In genomic region chr13:113491418-113491883, GRCh38 we compare ENCODE assay signal across 8 cellular contexts. TPM values are rescaled to one million over a fixed set of nuclear protein-coding genes. Genes with fewer than 3 reads are reported as not detected.
DNase-seq lines count a peak whose midpoint lies in the region; ATAC-seq, FAIRE-seq and TF ChIP-seq lines count a peak whose summit lies in the region.

No MANE protein-coding gene starts in this region.

- no peaks in the 10 kb centered on the region for H3K9me3 ChIP-seq in RWPE2 (ENCODE audit: severe bottlenecking)
- no peaks in the 10 kb centered on the region for H3K9me3 ChIP-seq in H1 (ENCODE audit: insufficient read depth in 2 of 2, low read depth in 1 of 2, low read length in 1 of 2)
- no peaks in the 10 kb centered on the region for H3K9me3 ChIP-seq in mucosa of stomach (ENCODE audit: control insufficient read depth, low read length)

- peak overlapping the region; percentile 3 for H4K5ac ChIP-seq in H1 (ENCODE audit: insufficient read length, low read depth, low read length)

- H3K36me3 Mint-ChIP-seq in activated CD4-positive, alpha-beta T cell treated with anti-CD3 and anti-CD28 coated beads for 36 hours (ENCODE audit: low read depth) = peaks cover 22% of the 10 kb centered on the region

- H2BK120ac ChIP-seq in H1 (replicated peaks; ENCODE audit: low read depth, low read length) = no peak overlapping the region

- no peak for TF ChIP-seq RAD21 in H1 (IDR thresholded peaks at IDR 0.05 in 1 of 2, conservative IDR thresholded peaks at IDR 0.05 in 1 of 2; ENCODE audit: low read depth in 2 of 2, low read length in 2 of 2)

- no peak overlapping the region for H3K14ac ChIP-seq in H1 (ENCODE audit: insufficient read length)

- no peak overlapping the region; the same call in 1 of the 2 replicates for H3K18ac ChIP-seq in H1 (ENCODE audit: extremely low read depth, low read length)

- H2BK5ac ChIP-seq in H1 (ENCODE audit: low read depth, low read length) = 0 out of 2 replicates have a peak overlapping the region, but pooled peaks have one; percentile 84

- TF ChIP-seq EP300 in H1 (IDR thresholded peaks at IDR 0.05; ENCODE audit: borderline replicate concordance in 1 of 2, low read depth in 2 of 2, low read length in 2 of 2) = no peak

- H3K4me3 ChIP-seq in RWPE2 (ENCODE audit: severe bottlenecking) (peak overlapping the region; percentile 87), H1 (ENCODE audit: extremely low read depth in 1 of 4, insufficient read depth in 2 of 4, low read depth in 3 of 4, low read length in 4 of 4) (peak overlapping the region; percentile 82 to 95 (median 91)), mucosa of stomach (ENCODE audit: low read length) (peak overlapping the region; percentile 71)

- H2BK20ac ChIP-seq in H1 (ENCODE audit: low read length) = peak overlapping the region; percentile 37; the same call in 1 of the 2 replicates

- H3K23me2 ChIP-seq in H1 (ENCODE audit: low read depth, low read length) = peaks cover 9% of the 10 kb centered on the region

- H2BK15ac ChIP-seq in H1 (ENCODE audit: low read length) = no peak overlapping the region

- POLR2A ChIA-PET in activated CD4-positive, alpha-beta T cell treated with anti-CD3 and anti-CD28 coated beads for 36 hours (lab: Charles Lee) = no interaction called here
- POLR2A ChIA-PET in H1 (lab: Charles Lee; ENCODE audit: partially characterized antibody) = no interaction called here

- 2% methylated on average over 17 of the region's 22 CpGs; no CpG with 5 or more reads in 1 of the 2 experiments for WGBS in H1 (ENCODE audit: extremely low coverage in 1 of 2, insufficient coverage in 1 of 2, insufficient read length in 1 of 2, insufficient replicate concordance in 2 of 2, low coverage in 1 of 2, low lambda C conversion rate in 2 of 2, missing lambda C conversion rate in 1 of 2), 2 experiments

- no peak overlapping the region for H3K56ac ChIP-seq in H1 (replicated peaks; ENCODE audit: insufficient read length, low read depth, low read length)

- no peak for FAIRE-seq in H1 (lab: Jason Lieb, UNC)

- H3K4me2 ChIP-seq in H1 (ENCODE audit: insufficient read depth in 1 of 2, low read depth in 2 of 2, low read length in 2 of 2) = peak overlapping the region; percentile 77 to 99

- H4K8ac ChIP-seq in H1 (ENCODE audit: extremely low read depth, insufficient read depth, low read length) = peak overlapping the region; percentile 90

- H3K4me1 Mint-ChIP-seq in activated CD4-positive, alpha-beta T cell treated with anti-CD3 and anti-CD28 coated beads for 36 hours = peaks cover 67% of the 10 kb centered on the region

- TF ChIP-seq CTCF in RWPE2 (IDR thresholded peaks at IDR 0.05; ENCODE audit: poor library complexity, severe bottlenecking) (no peak), H1 (IDR thresholded peaks at IDR 0.05; ENCODE audit: control extremely low read depth in 1 of 3, insufficient read depth in 1 of 3, low read depth in 1 of 3, low read length in 3 of 3) (no peak)

- peaks cover 23 to 68% of the 10 kb centered on the region in 2 experiments for H3K79me2 ChIP-seq in H1 (ENCODE audit: control insufficient read depth in 1 of 2, insufficient read depth in 2 of 2, low read length in 2 of 2)

- H3K9ac ChIP-seq in H1 (replicated peaks in 1 of 4; ENCODE audit: extremely low read depth in 1 of 4, low read depth in 3 of 4, low read length in 3 of 4) (peak overlapping the region in 3 of 4 experiments; percentile 35 to 96 (median 71); a peak in 4 of 7 replicates), mucosa of stomach (ENCODE audit: low read length) (peak overlapping the region; percentile 97)

- H2AFZ ChIP-seq in H1 (ENCODE audit: low read length) = no peak overlapping the region

- H3K23ac ChIP-seq in H1 (ENCODE audit: insufficient read length) = no peak overlapping the region

- no peaks in the 10 kb centered on the region for H3K9me3 Mint-ChIP-seq in activated CD4-positive, alpha-beta T cell treated with anti-CD3 and anti-CD28 coated beads for 36 hours (ENCODE audit: low read depth)

- H3K4me1 ChIP-seq in RWPE2 (ENCODE audit: insufficient read depth, poor library complexity, severe bottlenecking) = peaks cover 39% of the 10 kb centered on the region
- H3K4me1 ChIP-seq in H1 (replicated peaks in 1 of 4; ENCODE audit: control insufficient read depth in 3 of 4, insufficient read depth in 4 of 4, low read length in 3 of 4) = peaks cover 3 to 18% (median 12%) of the 10 kb centered on the region in 4 experiments
- peaks cover 31% of the 10 kb centered on the region for H3K4me1 ChIP-seq in mucosa of stomach (ENCODE audit: control insufficient read depth, insufficient read depth, low read length)

- H4K91ac ChIP-seq in H1 (replicated peaks; ENCODE audit: insufficient read length, low read length) = no peak overlapping the region

- H3K27ac ChIP-seq in RWPE2 (ENCODE audit: poor library complexity, severe bottlenecking) (peak overlapping the region; percentile 72), H1 (ENCODE audit: low read depth, low read length) (peak overlapping the region; percentile 55; the same call in 1 of the 2 replicates)

- H3K4me3 Mint-ChIP-seq in activated CD4-positive, alpha-beta T cell treated with anti-CD3 and anti-CD28 coated beads for 36 hours = peak overlapping the region; percentile 68

- H3K27ac Mint-ChIP-seq in activated CD4-positive, alpha-beta T cell treated with anti-CD3 and anti-CD28 coated beads for 36 hours = peak overlapping the region; percentile 47

- no peak for DNase-seq in activated CD4-positive, alpha-beta T cell treated with anti-CD3 and anti-CD28 coated beads for 36 hours
- no peak for DNase-seq in activated CD4-positive, alpha-beta T cell treated with anti-CD3 and anti-CD28 coated beads for 4 hours
- DNase-seq in RWPE2 (ENCODE audit: low spot score) (no peak), H1 (ENCODE audit: low read depth in 1 of 2, low spot score in 2 of 2) (peak in 1 of 2 experiments; percentile 70), cerebellum (ENCODE audit: low spot score) (no peak), foreskin melanocyte (no peak)

- no peak for TF ChIP-seq POLR2A in H1 (IDR thresholded peaks at IDR 0.05; ENCODE audit: control extremely low read depth in 1 of 2, low read depth in 2 of 2, low read length in 2 of 2)

- no peak overlapping the region for H2BK12ac ChIP-seq in H1 (ENCODE audit: low read depth, low read length)

- H4K20me1 ChIP-seq in H1 (replicated peaks in 1 of 2; ENCODE audit: control insufficient read depth in 1 of 2, insufficient read depth in 2 of 2, low read length in 2 of 2) = peaks cover 6 to 15% of the 10 kb centered on the region in 2 experiments

- ATAC-seq in activated CD4-positive, alpha-beta T cell treated with anti-CD3 and anti-CD28 coated beads for 36 hours = no peak
- peak; percentile 1; the same call in 1 of the 3 replicates for ATAC-seq in RWPE2 (ENCODE audit: low read depth)
- ATAC-seq in GM19467 (IDR thresholded peaks at IDR 0.05; ENCODE audit: unreplicated experiment) = no peak

- H3K4ac ChIP-seq in H1 (replicated peaks; ENCODE audit: insufficient read length, low read depth, low read length) = no peak overlapping the region

- H3K27me3 ChIP-seq in RWPE2 (ENCODE audit: insufficient read depth, poor library complexity, severe bottlenecking) (no peaks in the 10 kb centered on the region), H1 (replicated peaks in 1 of 4; ENCODE audit: control insufficient read depth in 3 of 4, extremely low read depth in 1 of 4, insufficient read depth in 3 of 4, low read length in 3 of 4) (no peaks in the 10 kb centered on the region), mucosa of stomach (ENCODE audit: control insufficient read depth, insufficient read depth, low read length) (no peaks in the 10 kb centered on the region)

- H3K36me3 ChIP-seq in RWPE2 (ENCODE audit: low read depth) (peaks cover 40% of the 10 kb centered on the region), H1 (ENCODE audit: control insufficient read depth in 2 of 4, insufficient read depth in 4 of 4, low read length in 3 of 4) (peaks cover 0 to 11% (median under 1%) of the 10 kb centered on the region in 4 experiments; a peak in 1 of 8 replicates), mucosa of stomach (ENCODE audit: control insufficient read depth, insufficient read depth, low read length) (no peaks in the 10 kb centered on the region)

- CTCF ChIA-PET in activated CD4-positive, alpha-beta T cell treated with anti-CD3 and anti-CD28 coated beads for 36 hours (lab: Charles Lee) = no interaction called here
- CTCF ChIA-PET in H1 (lab: Charles Lee; ENCODE audit: partially characterized antibody) = no interaction called here

- intact Hi-C loops in activated CD4-positive, alpha-beta T cell treated with anti-CD3 and anti-CD28 coated beads for 36 hours (cut with DNase I, micrococcal nuclease) = loop anchor here (1.0 to 10.0 kb wide), 7 partner anchors 91 to 907 kb away; partner anchors contain the start of genes CUL4A (in 1 of the 2), MCF2L (in 1 of the 2), PCID2 (in 1 of the 2) and RASA3 (in 1 of the 2)

- H3K79me1 ChIP-seq in H1 (ENCODE audit: low read depth, low read length) = peaks cover 19% of the 10 kb centered on the region

- H2AK5ac ChIP-seq in H1 (ENCODE audit: low read depth, low read length) = no peak overlapping the region

- no peaks in the 10 kb centered on the region for H3K27me3 Mint-ChIP-seq in activated CD4-positive, alpha-beta T cell treated with anti-CD3 and anti-CD28 coated beads for 36 hours

RNA-seq across cellular contexts. Expression of gene DCUN1D2, which starts 0.9 kb away (rescaled TPM):
- total RNA-seq in activated CD4-positive, alpha-beta T cell treated with anti-CD3 and anti-CD28 coated beads for 36 hours = 10 to 100 TPM; 12.1 to 15.3 TPM
- total RNA-seq in H1 (2021; fragmentation: NEBNext Ultra II Directional; extraction: Animal tissue kit (Norgen Biotek cat#: 25700)) = 35.2 and 35.3 TPM in 2 replicates
- 19.5 and 22.6 TPM in 2 replicates for polyA plus RNA-seq in H1 (2011; rRNA removed)
- polyA plus RNA-seq in H1 (2011; cell fraction: cytosol; rRNA removed) = 24.4 TPM
- polyA plus RNA-seq in H1 (2011; cell fraction: nucleus; rRNA removed) = 30.3 TPM
- 20.2 to 29.9 TPM (median 25.7 TPM) in 4 replicates for polyA plus RNA-seq in H1 (2012, experiment 1 of 2)
- 7.8 TPM for polyA plus RNA-seq in H1 (2012, experiment 2 of 2)
- polyA plus RNA-seq in H1 (2013, experiment 1 of 2) = 20.0 TPM
- polyA plus RNA-seq in H1 (2013, experiment 2 of 2) = 19.6 TPM
- 28.8 and 30.9 TPM in 2 replicates for polyA minus RNA-seq in H1 (2011; rRNA and poly(A)+ RNA removed)
- polyA minus RNA-seq in H1 (2011; cell fraction: cytosol; rRNA and poly(A)+ RNA removed) = 8.8 TPM
- 25.0 TPM for polyA minus RNA-seq in H1 (2011; cell fraction: nucleus; rRNA and poly(A)+ RNA removed)
- 44.5 TPM for total RNA-seq in cerebellum

RNA-seq across cellular contexts. Expression of gene ADPRHL1, which starts 38.2 kb away (rescaled TPM):
- total RNA-seq in activated CD4-positive, alpha-beta T cell treated with anti-CD3 and anti-CD28 coated beads for 36 hours = under 1 TPM; 0.25 to 0.49 TPM
- 1.7 and 2.0 TPM in 2 replicates for total RNA-seq in H1 (2021; fragmentation: NEBNext Ultra II Directional; extraction: Animal tissue kit (Norgen Biotek cat#: 25700))
- 0.74 and 1.3 TPM in 2 replicates for polyA plus RNA-seq in H1 (2011; rRNA removed)
- polyA plus RNA-seq in H1 (2011; cell fraction: cytosol; rRNA removed) = 1.0 TPM
- 1.5 TPM for polyA plus RNA-seq in H1 (2011; cell fraction: nucleus; rRNA removed)
- polyA plus RNA-seq in H1 (2012, experiment 1 of 2) = 0.77 to 1.4 TPM (median 1.2 TPM) in 4 replicates
- 0.49 TPM for polyA plus RNA-seq in H1 (2012, experiment 2 of 2)
- polyA plus RNA-seq in H1 (2013, experiment 1 of 2) = 0.75 TPM
- 0.52 TPM for polyA plus RNA-seq in H1 (2013, experiment 2 of 2)
- polyA minus RNA-seq in H1 (2011; rRNA and poly(A)+ RNA removed) = 0.34 and 0.76 TPM in 2 replicates
- polyA minus RNA-seq in H1 (2011; cell fraction: cytosol; rRNA and poly(A)+ RNA removed) = not detected
- polyA minus RNA-seq in H1 (2011; cell fraction: nucleus; rRNA and poly(A)+ RNA removed) = 1.6 TPM
- 5.0 TPM for total RNA-seq in cerebellum
